ENCODE assay signal across 34 cellular contexts in genomic region chr2:177184606-177185005, GRCh38.
"Had no signal": no experiment of that assay in that cellular context is flagged by ENCODE, and none has a peak within 500 bp of the region (broad histone marks: within the 10 kb centered on the region; RNA-seq: fewer than 3 reads in every experiment).

No MANE protein-coding gene starts in this region.

- H3K4me3 ChIP-seq: adrenal gland, body of pancreas, breast epithelium had no signal

- H3K36me3 ChIP-seq: adrenal gland, brain microvascular endothelial cell, breast epithelium had no signal

- H3K9me3 ChIP-seq: adrenal gland, body of pancreas, breast epithelium had no signal

- H3K4me1 ChIP-seq: adrenal gland, body of pancreas, breast epithelium had no signal

- H3K27me3 ChIP-seq: adrenal gland, body of pancreas, breast epithelium had no signal

- FAIRE-seq: astrocyte, TTC549 had no signal

- H3K27ac ChIP-seq: adrenal gland, body of pancreas, brain microvascular endothelial cell, breast epithelium, VCaP had no signal

- ATAC-seq: activated CD8-positive, alpha-beta T cell treated with anti-CD3 and anti-CD28 coated beads for 36 hours; activated naive CD4-positive, alpha-beta T cell treated with anti-CD3 and anti-CD28 coated beads, Interleukin-2, amount 50 U/mL, for 72 hours; activated T-cell treated with anti-CD3 and anti-CD28 coated beads, Interleukin-2, amount 50 U/mL, for 4 hours; activated T-cell treated with anti-CD3 and anti-CD28 coated beads, Interleukin-2, amount 50 U/mL, for 72 hours; activated T-helper 17 cell treated with anti-CD3 and anti-CD28 coated beads, Interleukin-2, amount 50 U/mL, for 72 hours; body of pancreas had no signal

- DNase-seq: activated B cell treated with CpG ODN at 0.5 μM for 24 hours; activated CD4-positive, alpha-beta memory T cell treated with anti-CD3 and anti-CD28 coated beads for 36 hours; activated CD4-positive, alpha-beta T cell treated with anti-CD3 and anti-CD28 coated beads for 4 hours; activated CD4-positive, alpha-beta T cell treated with anti-CD3 and anti-CD28 coated beads, Interleukin-2, amount 10 ng/mL, durations not matched to agents 24 days and 14 days; activated CD4-positive, alpha-beta T cell treated with anti-CD3 and anti-CD28 coated beads, Interleukin-2, amount 50 U/mL, for 1 hour; activated CD4-positive, alpha-beta T cell treated with anti-CD3 and anti-CD28 coated beads, Interleukin-2, amount 50 U/mL, for 4 hours; activated CD4-positive, CD25-positive, alpha-beta regulatory T cell treated with anti-CD3 and anti-CD28 coated beads, Interleukin-2, amount 50 U/mL, for 72 hours; activated CD8-positive, alpha-beta memory T cell treated with anti-CD3 and anti-CD28 coated beads, Interleukin-2, amount 50 U/mL, for 4 hours; activated CD8-positive, alpha-beta T cell treated with anti-CD3 and anti-CD28 coated beads for 36 hours; activated effector memory CD4-positive, alpha-beta T cell treated with anti-CD3 and anti-CD28 coated beads, Interleukin-2, amount 50 U/mL, for 16 hours; activated gamma-delta T cell treated with Interleukin-2 at 50 U/mL for 16 hours; activated naive CD4-positive, alpha-beta T cell; activated naive CD4-positive, alpha-beta T cell treated with anti-CD3 and anti-CD28 coated beads for 36 hours; activated naive CD4-positive, alpha-beta T cell treated with anti-CD3 and anti-CD28 coated beads, Interleukin-2, amount 50 U/mL, for 16 hours; activated naive CD8-positive, alpha-beta T cell treated with anti-CD3 and anti-CD28 coated beads for 36 hours; activated T-cell treated with anti-CD3 and anti-CD28 coated beads for 4 hours; activated T-cell treated with anti-CD3 and anti-CD28 coated beads, Interleukin-2, amount 50 U/mL, for 1 hour; activated T-cell treated with anti-CD3 and anti-CD28 coated beads, Interleukin-2, amount 50 U/mL, for 4 hours; activated T-cell treated with anti-CD3 and anti-CD28 coated beads, Interleukin-2, amount 50 U/mL, for 72 hours; adrenal gland; amniotic stem cell; aorta; body of pancreas; brain microvascular endothelial cell; central memory CD4-positive, alpha-beta T cell; T-helper 1 cell; T-helper 2 cell; T-helper 9 cell had no signal
